ENCODE assay signal across 9 cellular contexts in the genomic region with DNA sequence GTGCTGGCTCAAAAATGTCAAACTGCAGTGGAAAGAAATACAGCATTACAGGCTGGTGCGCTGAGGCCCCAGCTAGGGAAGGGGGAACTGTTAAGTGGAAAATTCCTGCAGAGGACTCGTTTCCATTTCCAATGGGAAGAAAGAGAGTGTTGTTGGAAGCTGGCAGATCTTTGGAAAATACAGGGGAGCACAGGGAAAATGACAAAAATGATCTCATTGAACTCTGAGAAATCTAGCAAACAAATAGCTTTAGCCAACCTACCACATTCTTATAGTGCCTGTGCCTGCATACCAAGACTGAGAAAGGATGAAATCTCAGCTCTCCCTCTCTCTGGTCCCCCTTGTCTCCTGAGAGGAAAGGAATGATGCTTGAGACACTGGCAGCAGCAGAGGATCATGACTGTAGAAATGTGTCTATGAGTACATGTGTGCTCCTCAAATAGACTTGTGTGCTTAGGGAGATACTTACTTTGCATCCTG.
DNase-seq lines count a peak whose midpoint lies in the region; ATAC-seq and TF ChIP-seq lines count a peak whose summit lies in the region.
"Had no signal": no experiment of that assay in that cellular context is flagged by ENCODE, and none has a peak within 500 bp of the region (broad histone marks: within the 10 kb centered on the region; RNA-seq: fewer than 3 reads in every experiment).

No MANE protein-coding gene starts in this region.

- H3K27me3 ChIP-seq in adipocyte (replicated peaks; ENCODE audit: control insufficient read depth, insufficient read depth, low read length) (no peaks in the 10 kb centered on the region), esophagus squamous epithelium (peaks cover 0 to 6% (median 0%) of the 10 kb centered on the region in 4 donors)
- H3K27me3 ChIP-seq: adrenal gland had no signal

- ATAC-seq in stimulated activated naive B cell treated with anti-CD40 and anti-IgM and Interleukin-4, amounts not matched to agents 10 μg/mL and 1 μg/mL and 100 μg/mL, for 72 hours (replicated peaks) = peak; percentile 4 to 5

- peak overlapping the region; percentile 7 for H3K27ac Mint-ChIP-seq in stimulated activated naive B cell treated with anti-CD40 and anti-IgM and Interleukin-4, amounts not matched to agents 10 μg/mL and 1 μg/mL and 100 μg/mL, for 72 hours

- peaks cover 8 to 27% of the 10 kb centered on the region in 2 donors for H3K27me3 Mint-ChIP-seq in stimulated activated naive B cell treated with anti-CD40 and anti-IgM and Interleukin-4, amounts not matched to agents 10 μg/mL and 1 μg/mL and 100 μg/mL, for 72 hours

- 30 to 52% methylated on average over 2 of the region's 2 CpGs for WGBS in esophagus squamous epithelium, 2 donors

- H3K4me3 ChIP-seq in adipocyte (ENCODE audit: low read length) (peak overlapping the region; percentile 80), iPS-18c (ENCODE audit: insufficient read depth, low read depth, low read length) (peak overlapping the region; percentile 61), esophagus squamous epithelium (no peak overlapping the region)

- H3K4me1 ChIP-seq in adipocyte (ENCODE audit: control insufficient read depth, insufficient read depth, low read length) = peaks cover 11% of the 10 kb centered on the region
- peaks cover 6 to 18% (median 7%) of the 10 kb centered on the region in 3 donors for H3K4me1 ChIP-seq in esophagus squamous epithelium

- H3K27ac ChIP-seq in esophagus squamous epithelium = no peak overlapping the region

- H3K9me3 Mint-ChIP-seq in stimulated activated naive B cell treated with anti-CD40 and anti-IgM and Interleukin-4, amounts not matched to agents 10 μg/mL and 1 μg/mL and 100 μg/mL, for 72 hours = no peaks in the 10 kb centered on the region

- no peak for TF ChIP-seq CTCF in esophagus squamous epithelium (IDR thresholded peaks at IDR 0.05)

- no peak overlapping the region for H3K9ac ChIP-seq in adipocyte (ENCODE audit: low read length)

- no peak for TF ChIP-seq POLR2A in esophagus squamous epithelium (IDR thresholded peaks at IDR 0.05)

- intact Hi-C loops in esophagus squamous epithelium (cut with DNase I) = no loop called here

- peaks cover 14 to 29% of the 10 kb centered on the region in 2 donors for H3K4me1 Mint-ChIP-seq in stimulated activated naive B cell treated with anti-CD40 and anti-IgM and Interleukin-4, amounts not matched to agents 10 μg/mL and 1 μg/mL and 100 μg/mL, for 72 hours

- H3K36me3 ChIP-seq in adipocyte (ENCODE audit: control insufficient read depth, insufficient read depth, low read length, severe bottlenecking) = no peaks in the 10 kb centered on the region
- no peaks in the 10 kb centered on the region for H3K36me3 ChIP-seq in esophagus squamous epithelium
- H3K36me3 ChIP-seq: adrenal gland had no signal

- no peaks in the 10 kb centered on the region for H3K9me3 ChIP-seq in adipocyte (ENCODE audit: control insufficient read depth, low read length)
- no peaks in the 10 kb centered on the region for H3K9me3 ChIP-seq in iPS-18c (ENCODE audit: control insufficient read depth, insufficient read depth, low read length)
- H3K9me3 ChIP-seq in esophagus squamous epithelium = no peaks in the 10 kb centered on the region
- H3K9me3 ChIP-seq: adrenal gland had no signal

- H3K36me3 Mint-ChIP-seq in stimulated activated naive B cell treated with anti-CD40 and anti-IgM and Interleukin-4, amounts not matched to agents 10 μg/mL and 1 μg/mL and 100 μg/mL, for 72 hours = no peaks in the 10 kb centered on the region

- DNase-seq in NCI-H1417 (lab: John Stamatoyannopoulos, UW) = peak in 2 of 3 experiments; percentile 32 to 50
- no peak for DNase-seq in NCI-H1417 treated with DMSO at 0.1 percent for 48 hours (lab: John Stamatoyannopoulos, UW)
- DNase-seq in adipocyte (ENCODE audit: low read depth) = peak; percentile 65
- DNase-seq in stimulated activated naive B cell treated with anti-CD40 and anti-IgM and Interleukin-4, amounts not matched to agents 10 μg/mL and 1 μg/mL and 100 μg/mL, for 72 hours = no peak
- DNase-seq in activated CD8-positive, alpha-beta memory T cell treated with anti-CD3 and anti-CD28 coated beads, Interleukin-2, amount 50 U/mL, for 4 hours = no peak
- DNase-seq in esophagus squamous epithelium (lab: John Stamatoyannopoulos, UW) = no peak
- no peak for DNase-seq in NCI-H748 treated with DMSO at 0.1 percent for 48 hours (lab: John Stamatoyannopoulos, UW)

- H3K4me3 Mint-ChIP-seq in stimulated activated naive B cell treated with anti-CD40 and anti-IgM and Interleukin-4, amounts not matched to agents 10 μg/mL and 1 μg/mL and 100 μg/mL, for 72 hours = peak overlapping the region; percentile 82 to 83

Comparison
In these comparisons a context has a peak if more than half of its experiments do, and no peak if none do; other contexts are left out.
1. DNase-seq: peak in NCI-H1417 (2 of 3) and adipocyte (single experiment); none in NCI-H1417 treated with DMSO at 0.1 percent for 48 hours (single experiment), stimulated activated naive B cell treated with anti-CD40 and anti-IgM and Interleukin-4, amounts not matched to agents 10 μg/mL and 1 μg/mL and 100 μg/mL, for 72 hours (single experiment), activated CD8-positive, alpha-beta memory T cell treated with anti-CD3 and anti-CD28 coated beads, Interleukin-2, amount 50 U/mL, for 4 hours (single experiment), esophagus squamous epithelium (single experiment) and NCI-H748 treated with DMSO at 0.1 percent for 48 hours (single experiment).
2. H3K4me3 ChIP-seq: peak in adipocyte (single experiment) and iPS-18c (single experiment); none in esophagus squamous epithelium (0 of 4).